In the genomic region with DNA sequence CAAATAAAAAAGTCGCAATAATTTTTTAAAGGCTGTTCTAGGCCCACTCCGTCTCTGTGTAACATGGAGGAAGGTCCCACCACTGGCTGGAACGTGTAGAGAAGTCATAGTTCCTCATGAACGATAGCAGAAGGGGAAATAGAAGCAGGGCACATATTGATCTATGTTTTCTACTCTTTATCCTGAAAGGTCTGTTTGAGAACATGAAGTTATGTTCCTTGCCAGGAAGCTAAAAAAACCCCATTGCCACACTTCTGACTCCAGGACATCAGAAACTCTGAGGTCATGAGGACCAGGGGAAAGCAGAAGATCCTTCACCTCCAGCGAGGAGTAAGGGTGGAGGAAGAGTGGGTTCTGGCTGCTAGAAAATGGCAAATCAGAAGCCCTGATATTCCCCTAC, we compare ENCODE assay signal across 33 cellular contexts. TPM values are rescaled to one million over a fixed set of nuclear protein-coding genes. Genes with fewer than 3 reads are reported as not detected.
A peak's percentile ranks its signal among the peaks of the same experiment; 100 is the strongest.
DNase-seq lines count a peak whose midpoint lies in the region; ATAC-seq, FAIRE-seq and TF ChIP-seq lines count a peak whose summit lies in the region.
"Had no signal": no experiment of that assay in that cellular context is flagged by ENCODE, and none has a peak within 500 bp of the region (broad histone marks: within the 10 kb centered on the region; RNA-seq: fewer than 3 reads in every experiment).

No MANE protein-coding gene starts in this region.

- H4K20me1 ChIP-seq in Loucy (ENCODE audit: insufficient read depth, low read length, poor library complexity, severe bottlenecking) = no peaks in the 10 kb centered on the region

- H3F3A ChIP-seq in Loucy (ENCODE audit: low read depth) = no peaks in the 10 kb centered on the region

- H3K9me2 ChIP-seq in Loucy (replicated peaks; ENCODE audit: low read depth, low read length) = no peaks in the 10 kb centered on the region

- no peaks in the 10 kb centered on the region for H3K36me3 ChIP-seq in Loucy (ENCODE audit: insufficient read depth, low read length)
- H3K36me3 ChIP-seq in body of pancreas (replicated peaks in 1 of 2; ENCODE audit: insufficient read depth in 1 of 2, low read depth in 2 of 2) = no peaks in the 10 kb centered on the region
- no peaks in the 10 kb centered on the region for H3K36me3 ChIP-seq in pancreas
- H3K36me3 ChIP-seq: breast epithelium, heart left ventricle, Peyer's patch, SJCRH30, tibial nerve had no signal

- H3K27me3 ChIP-seq in Loucy (ENCODE audit: insufficient read depth, low read length, poor library complexity, severe bottlenecking) (no peaks in the 10 kb centered on the region), body of pancreas (no peaks in the 10 kb centered on the region), pancreas (no peaks in the 10 kb centered on the region)
- H3K27me3 ChIP-seq: breast epithelium, heart left ventricle, Peyer's patch, SJCRH30, tibial nerve had no signal

- H3K27ac ChIP-seq in body of pancreas (peak overlapping the region; percentile 42 to 74 (median 64)), pancreas (peak overlapping the region in 2 of 4 donors; percentile 37 to 75)
- H3K27ac ChIP-seq: breast epithelium, Peyer's patch, SJCRH30 had no signal

- peak overlapping the region; percentile 9; the same call in 1 of the 2 replicates for H2AFZ ChIP-seq in Loucy (ENCODE audit: low read length)

- TF ChIP-seq POLR2A in GM12891 (IDR thresholded peaks at IDR 0.05; ENCODE audit: low read depth, low read length) (no peak), body of pancreas (IDR thresholded peaks at IDR 0.05) (no peak)

- FAIRE-seq in GM12891 (lab: Jason Lieb, UNC) (peak; percentile 38), pancreas (lab: Jason Lieb, UNC) (no peak)
- FAIRE-seq: colon had no signal

- DNase-seq in GM12891 (ENCODE audit: insufficient read length, low spot score) (no peak), body of pancreas (peak in 3 of 4 donors; percentile 17 to 38 (median 34)), pancreas (peak in 1 of 6 donors; percentile 13), HuH-7 (ENCODE audit: low spot score) (no peak), posterior cingulate gyrus (no peak)
- DNase-seq in stimulated activated CD4-positive, alpha-beta T cell treated with anti-CD3 and anti-CD28 coated beads, Interleukin-12 subunit alpha, Interleukin-12 subunit beta, amount 100 ng/mL, for 4 hours = no peak
- DNase-seq: activated naive CD4-positive, alpha-beta T cell; activated T-cell treated with anti-CD3 and anti-CD28 coated beads, Interleukin-2, amount 50 U/mL, for 48 hours; amniotic stem cell; CD8-positive, alpha-beta memory T cell; DMS53; effector memory CD8-positive, alpha-beta T cell; foreskin fibroblast; GDM1; heart left ventricle; left cardiac atrium; naive thymus-derived CD8-positive, alpha-beta T cell; NCI-H1417 treated with DMSO at 0.1 percent for 48 hours; NCI-H446 treated with DMSO at 0.1 percent for 48 hours; Peyer's patch; right cardiac atrium; SJCRH30; stimulated activated CD4-positive, alpha-beta T cell treated with anti-CD3 and anti-CD28 coated beads, Interleukin-15, amount 100 ng/mL, for 24 hours had no signal

- H3K4me1 ChIP-seq in Loucy (ENCODE audit: insufficient read depth, low read length, poor library complexity, severe bottlenecking) (peaks cover 2% of the 10 kb centered on the region), body of pancreas (peaks cover 29% of the 10 kb centered on the region), pancreas (peaks cover 7 to 28% (median 13%) of the 10 kb centered on the region in 3 donors)
- H3K4me1 ChIP-seq: breast epithelium, Peyer's patch, SJCRH30 had no signal

- ATAC-seq in body of pancreas (peak; percentile 61), pancreas (peak; percentile 59 to 76 (median 66))
- ATAC-seq: effector memory CD8-positive, alpha-beta T cell; left cardiac atrium; naive thymus-derived CD8-positive, alpha-beta T cell had no signal

- TF ChIP-seq CTCF in Loucy (conservative IDR thresholded peaks at IDR 0.05; ENCODE audit: low read length) (no peak), body of pancreas (IDR thresholded peaks at IDR 0.05) (no peak), pancreas (IDR thresholded peaks at IDR 0.05) (no peak)

- no peak overlapping the region for H3K4me2 ChIP-seq in Loucy (ENCODE audit: low read depth, low read length, poor library complexity, severe bottlenecking)

- WGBS in body of pancreas, 2 donors = 62 to 73% methylated on average over 5 of the region's 5 CpGs
- 72% methylated on average over 5 of the region's 5 CpGs for WGBS in pancreas, 2 donors

- no peak overlapping the region for H3K4me3 ChIP-seq in Loucy (ENCODE audit: low read length, poor library complexity, severe bottlenecking)
- no peak overlapping the region for H3K4me3 ChIP-seq in body of pancreas
- no peak overlapping the region for H3K4me3 ChIP-seq in pancreas
- H3K4me3 ChIP-seq: breast epithelium, heart left ventricle, Peyer's patch, SJCRH30, tibial nerve had no signal

- no peak overlapping the region for H3K9ac ChIP-seq in Loucy (ENCODE audit: low read depth, low read length, poor library complexity, severe bottlenecking)

- no peaks in the 10 kb centered on the region for H3K79me2 ChIP-seq in Loucy (ENCODE audit: insufficient read depth, low read length)

- intact Hi-C loops in body of pancreas (cut with DNase I) = no loop called here
- intact Hi-C loops in pancreas (cut with DNase I) = no loop called here
- intact Hi-C loops in posterior cingulate gyrus (cut with DNase I) = no loop called here

- H3K9me3 ChIP-seq in Loucy (ENCODE audit: insufficient read depth, low read depth, low read length) (no peaks in the 10 kb centered on the region), body of pancreas (no peaks in the 10 kb centered on the region), pancreas (no peaks in the 10 kb centered on the region)
- H3K9me3 ChIP-seq: breast epithelium, heart left ventricle, Peyer's patch, SJCRH30, tibial nerve had no signal

TF ChIP-seq in GM12891, 5 proteins besides CTCF, POLR2A, EP300 and RAD21:
- TF ChIP-seq TAF1 (IDR thresholded peaks at IDR 0.05; ENCODE audit: low read depth, low read length) = no peak
- TF ChIP-seq POU2F2 (IDR thresholded peaks at IDR 0.05; ENCODE audit: low read depth, low read length) = no peak
- no peak for TF ChIP-seq POLR2AphosphoS5 (IDR thresholded peaks at IDR 0.05; ENCODE audit: low read depth, low read length)
- TF ChIP-seq SPI1 (IDR thresholded peaks at IDR 0.05; ENCODE audit: low read depth, low read length) = no peak
- no peak for TF ChIP-seq PAX5 (IDR thresholded peaks at IDR 0.05; ENCODE audit: insufficient read depth, low read length, severe bottlenecking)

RNA-seq across cellular contexts. Expression of a gene that starts 10.8 kb away (rescaled TPM):
- 0.39 TPM for polyA plus RNA-seq in GM12891 (2012; ENCODE audit: low read depth, missing spikeins)
- total RNA-seq in body of pancreas (10 to 100 TPM in 1 of 2 donors, 1 to 10 TPM in 1; 5.9 to 13.5 TPM), pancreas (10 to 100 TPM in 1 of 6 donors, 1 to 10 TPM in 5; 2.3 to 17.4 (median 4.3) TPM)
- polyA plus RNA-seq in pancreas = 1 to 10 TPM; 3.4 to 3.6 TPM
- total RNA-seq: CD8-positive, alpha-beta memory T cell; H4; left cardiac atrium; osteocyte; SJCRH30; tibial nerve had no signal
- polyA plus RNA-seq: right cardiac atrium had no signal

RNA-seq across cellular contexts. Expression of a gene that starts 38.4 kb away (rescaled TPM):
- polyA plus RNA-seq in GM12891 (2012; ENCODE audit: low read depth, missing spikeins) = not detected
- total RNA-seq in body of pancreas (not detected), pancreas (not detected)
- polyA plus RNA-seq in pancreas = not detected
- total RNA-seq: activated CD4-positive, alpha-beta T cell treated with anti-CD3 and anti-CD28 coated beads for 36 hours; breast epithelium; CD8-positive, alpha-beta memory T cell; H4; heart left ventricle; mesothelial cell of epicardium; naive thymus-derived CD8-positive, alpha-beta T cell; osteocyte; Peyer's patch; right cardiac atrium; SJCRH30; T-helper 1 cell treated with Interleukin-12 subunit alpha and Interleukin-12 subunit beta and Interleukin-4 antibody, amounts not matched to agents 30 ng/mL and 1 ng/mL, for 36 hours; tibial nerve had no signal
- polyA plus RNA-seq: CD8-positive, alpha-beta memory T cell; esophagus; heart left ventricle; naive thymus-derived CD8-positive, alpha-beta T cell; right cardiac atrium had no signal

RNA-seq across cellular contexts. Expression of a gene that starts 39.2 kb away (rescaled TPM):
- polyA plus RNA-seq in GM12891 (2012; ENCODE audit: low read depth, missing spikeins) = 14.6 TPM
- total RNA-seq in body of pancreas (10 to 100 TPM; 10.1 to 26.7 TPM), pancreas (1 to 10 TPM; 1.2 to 3.5 (median 2.3) TPM)
- polyA plus RNA-seq in pancreas = 1 to 10 TPM; 2.2 to 2.7 TPM

Comparison
In these comparisons a context has a peak if more than half of its experiments do, and no peak if none do; other contexts are left out.
1. DNase-seq: peak in body of pancreas (3 of 4); none in GM12891 (single experiment), HuH-7 (single experiment), posterior cingulate gyrus (0 of 10) and stimulated activated CD4-positive, alpha-beta T cell treated with anti-CD3 and anti-CD28 coated beads, Interleukin-12 subunit alpha, Interleukin-12 subunit beta, amount 100 ng/mL, for 4 hours (single experiment).